In genomic region chr20:50381053-50381732, GRCh38 we compare ENCODE assay signal across 13 cellular contexts.
DNase-seq lines count a peak whose midpoint lies in the region; ATAC-seq, FAIRE-seq and TF ChIP-seq lines count a peak whose summit lies in the region.
"Had no signal": no experiment of that assay in that cellular context is flagged by ENCODE, and none has a peak within 500 bp of the region (broad histone marks: within the 10 kb centered on the region; RNA-seq: fewer than 3 reads in every experiment).

No MANE protein-coding gene starts in this region.

- no peaks in the 10 kb centered on the region for H3K9me2 ChIP-seq in OCI-LY7 (ENCODE audit: insufficient read depth, low read length)

- CTCF ChIA-PET in OCI-LY7 (lab: Charles Lee; ENCODE audit: unreplicated experiment) (no interaction called here), endothelial cell of umbilical vein (lab: Charles Lee) (interaction anchor here (0.6 kb wide), 1 partner anchor 192 kb away, joined by 3 read pairs; no protein-coding TSS in a partner anchor)

- H3K9me1 ChIP-seq in endothelial cell of umbilical vein (replicated peaks; ENCODE audit: control insufficient read depth, extremely low read depth, insufficient read depth, low read length), result no peaks in the 10 kb centered on the region

- H4K20me1 ChIP-seq in OCI-LY7 (ENCODE audit: insufficient read depth, low read length), result no peaks in the 10 kb centered on the region
- H4K20me1 ChIP-seq in endothelial cell of umbilical vein (replicated peaks; ENCODE audit: control insufficient read depth, extremely low read depth, insufficient read depth, low read length), result no peaks in the 10 kb centered on the region

- H3K79me2 ChIP-seq in OCI-LY7 (ENCODE audit: insufficient read depth, low read depth, low read length), result no peaks in the 10 kb centered on the region
- H3K79me2 ChIP-seq in endothelial cell of umbilical vein (ENCODE audit: control insufficient read depth, insufficient read depth, low read length), result no peaks in the 10 kb centered on the region

- no peaks in the 10 kb centered on the region for H3K27me3 ChIP-seq in endothelial cell of umbilical vein (ENCODE audit: control insufficient read depth in 2 of 2, insufficient read depth in 2 of 2, low read length in 2 of 2)
- H3K27me3 ChIP-seq in gastrocnemius medialis, result no peaks in the 10 kb centered on the region

- H3K4me1 ChIP-seq in OCI-LY7 (ENCODE audit: insufficient read depth, low read length, poor library complexity, severe bottlenecking) (peaks cover 10% of the 10 kb centered on the region), endothelial cell of umbilical vein (ENCODE audit: control insufficient read depth, extremely low read depth, insufficient read depth, low read length) (peaks cover 24% of the 10 kb centered on the region), gastrocnemius medialis (peaks cover 30 to 42% of the 10 kb centered on the region in 2 donors)

- dilution Hi-C loops in endothelial cell of umbilical vein (cut with MboI; ENCODE audit: extremely low pct_ligation_motif_present, low sequenced_read_pairs), result no loop called here

- H3K4me3 ChIP-seq in OCI-LY7 (ENCODE audit: low read depth, low read length, poor library complexity, severe bottlenecking), result no peak overlapping the region
- H3K4me3 ChIP-seq in endothelial cell of umbilical vein (replicated peaks in 1 of 3; ENCODE audit: insufficient read depth in 1 of 3, low read depth in 1 of 3, low read length in 3 of 3), result no peak overlapping the region
- no peak overlapping the region for H3K4me3 ChIP-seq in gastrocnemius medialis

- no peak for TF ChIP-seq POLR2A in endothelial cell of umbilical vein (IDR thresholded peaks at IDR 0.05; ENCODE audit: low read depth, low read length)
- no peak for TF ChIP-seq POLR2A in gastrocnemius medialis (IDR thresholded peaks at IDR 0.05)

- POLR2A ChIA-PET in OCI-LY7 (lab: Charles Lee) (no interaction called here), endothelial cell of umbilical vein (lab: Charles Lee) (no interaction called here)

- peak; percentile 55 for FAIRE-seq in endothelial cell of umbilical vein (lab: Jason Lieb, UNC)

- TF ChIP-seq CTCF in OCI-LY7 (conservative IDR thresholded peaks at IDR 0.05; ENCODE audit: low read length) (0 out of 2 replicates have a peak, but pooled peaks have one; percentile 4), endothelial cell of umbilical vein (IDR thresholded peaks at IDR 0.05; ENCODE audit: extremely low read depth in 1 of 2, insufficient read depth in 1 of 2, low read depth in 1 of 2, low read length in 2 of 2) (no peak), gastrocnemius medialis (IDR thresholded peaks at IDR 0.05 in 4 of 5, conservative IDR thresholded peaks at IDR 0.05 in 1 of 5) (no peak)

- BruUV-seq in OCI-LY7 (replicated peaks; lab: Mats Ljungman, UMichigan), result no TSS peak
- BruUV-seq in endothelial cell of umbilical vein (replicated peaks; lab: Mats Ljungman, UMichigan), result no TSS peak

- H2AFZ ChIP-seq in OCI-LY7 (ENCODE audit: low read length) (no peak overlapping the region), endothelial cell of umbilical vein (ENCODE audit: low read depth, low read length) (no peak overlapping the region)

- DNase-seq in NCI-H2171 treated with DMSO at 0.1 percent for 48 hours (lab: John Stamatoyannopoulos, UW), result peak; percentile 12
- no peak for DNase-seq in NCI-H2171 (lab: John Stamatoyannopoulos, UW)
- no peak for DNase-seq in OCI-LY7 (ENCODE audit: low spot score)
- DNase-seq in endothelial cell of umbilical vein (ENCODE audit: low read depth, low spot score), result no peak
- DNase-seq in gastrocnemius medialis, result no peak
- no peak for DNase-seq in pons (ENCODE audit: low spot score)
- DNase-seq: DMS79, NCI-H1105 treated with DMSO at 0.1 percent for 48 hours, NCI-H524 treated with DMSO at 0.1 percent for 48 hours, SHP77 treated with DMSO at 0.1 percent for 48 hours, trophoblast cell had no signal

- no peak overlapping the region for H3K4me2 ChIP-seq in OCI-LY7 (ENCODE audit: low read length)
- H3K4me2 ChIP-seq in endothelial cell of umbilical vein (ENCODE audit: insufficient read depth, low read length), result no peak overlapping the region

- intact Hi-C loops in OCI-LY7 (cut with micrococcal nuclease; ENCODE audit: unreplicated experiment), result no loop called here
- intact Hi-C loops in endothelial cell of umbilical vein (cut with micrococcal nuclease), result no loop called here
- intact Hi-C loops in gastrocnemius medialis (cut with DNase I; ENCODE audit: low total_unique reads), result no loop called here

- ATAC-seq in gastrocnemius medialis (no peak), GM21723 (IDR thresholded peaks at IDR 0.05; ENCODE audit: unreplicated experiment) (no peak), HG03039 (IDR thresholded peaks at IDR 0.05; ENCODE audit: unreplicated experiment) (no peak)

- H3K9me3 ChIP-seq in OCI-LY7 (ENCODE audit: low read length) (no peaks in the 10 kb centered on the region), endothelial cell of umbilical vein (replicated peaks; ENCODE audit: control insufficient read depth, insufficient read depth, low read length) (no peaks in the 10 kb centered on the region), gastrocnemius medialis (no peaks in the 10 kb centered on the region)

- in situ Hi-C loops in gastrocnemius medialis (cut with MboI; ENCODE audit: low sequenced_read_pairs in 4 of 4), result loop anchor here in 1 of 4 donors (5.0 to 25.0 kb wide), 2 partner anchors 81 to 94 kb away; no protein-coding TSS in a partner anchor

- no peak overlapping the region for H3K9ac ChIP-seq in endothelial cell of umbilical vein (replicated peaks; ENCODE audit: extremely low read depth, insufficient read depth, low read length)

- no peak overlapping the region for H3K27ac ChIP-seq in OCI-LY7 (ENCODE audit: low read depth, low read length, poor library complexity, severe bottlenecking)
- no peak overlapping the region for H3K27ac ChIP-seq in endothelial cell of umbilical vein (ENCODE audit: insufficient read depth, low read depth, low read length)
- peak overlapping the region; percentile 89 to 93 (median 92) for H3K27ac ChIP-seq in gastrocnemius medialis

- H3K36me3 ChIP-seq in OCI-LY7 (ENCODE audit: insufficient read depth, low read length), result no peaks in the 10 kb centered on the region
- H3K36me3 ChIP-seq in endothelial cell of umbilical vein (ENCODE audit: control insufficient read depth in 2 of 2, extremely low read depth in 1 of 2, insufficient read depth in 2 of 2, low read length in 2 of 2), result no peaks in the 10 kb centered on the region
- no peaks in the 10 kb centered on the region for H3K36me3 ChIP-seq in gastrocnemius medialis

TF ChIP-seq in endothelial cell of umbilical vein, 7 proteins besides CTCF, POLR2A, EP300 and RAD21:
- TF ChIP-seq JUN (IDR thresholded peaks at IDR 0.05; ENCODE audit: borderline replicate concordance, insufficient read depth, insufficient read length, low read depth), result no peak
- TF ChIP-seq FOS (IDR thresholded peaks at IDR 0.05; ENCODE audit: borderline replicate concordance, insufficient read depth, low read length), result no peak
- TF ChIP-seq EZH2 (IDR thresholded peaks at IDR 0.05; ENCODE audit: borderline replicate concordance, low read depth, low read length, severe bottlenecking), result no peak
- TF ChIP-seq MYC (IDR thresholded peaks at IDR 0.05; ENCODE audit: low read depth, low read length), result no peak
- no peak for TF ChIP-seq MAX (IDR thresholded peaks at IDR 0.05; ENCODE audit: insufficient read depth, insufficient read length)
- TF ChIP-seq POLR2AphosphoS5 (IDR thresholded peaks at IDR 0.05; ENCODE audit: insufficient read depth, low read depth, low read length), result no peak
- TF ChIP-seq GATA2 (IDR thresholded peaks at IDR 0.05; ENCODE audit: insufficient read depth, insufficient read length, low read depth, low read length), result no peak

Comparison
In these comparisons a context has a peak if more than half of its experiments do, and no peak if none do; other contexts are left out.
1. H3K27ac ChIP-seq: peak in gastrocnemius medialis (4 of 4); none in OCI-LY7 (single experiment) and endothelial cell of umbilical vein (single experiment).